Comparison of ENCODE assay signal across 13 cellular contexts in the genomic region with DNA sequence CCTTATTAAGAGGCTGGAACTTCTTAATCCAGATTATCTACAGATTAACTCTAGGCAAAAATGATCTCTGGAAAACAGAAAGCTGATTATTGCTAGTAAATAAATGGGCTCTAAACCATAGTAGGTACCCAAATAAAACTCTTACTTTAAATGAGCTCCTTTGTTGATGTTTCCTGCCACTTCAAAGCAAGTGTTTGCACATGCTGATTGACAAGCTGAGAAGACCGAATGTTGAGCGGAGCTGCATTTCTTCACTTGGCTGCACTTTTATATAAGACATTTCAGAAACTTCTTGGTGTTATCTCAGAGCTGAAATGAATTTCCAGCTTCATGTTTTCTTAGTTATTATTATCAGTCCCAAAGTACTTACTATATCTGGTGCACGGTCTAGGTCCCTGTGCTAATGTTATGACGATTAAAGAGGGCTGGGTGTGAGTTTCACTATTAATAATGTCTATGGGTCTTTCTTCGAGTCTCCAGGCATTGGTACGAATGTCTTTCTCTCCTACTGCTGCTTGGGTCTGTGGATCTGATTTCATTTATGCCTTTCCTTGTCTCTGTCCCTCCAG. TPM values are rescaled to one million over a fixed set of nuclear protein-coding genes. Genes with fewer than 3 reads are reported as not detected.
DNase-seq lines count a peak whose midpoint lies in the region; ATAC-seq, FAIRE-seq and TF ChIP-seq lines count a peak whose summit lies in the region.
"Had no signal": no experiment of that assay in that cellular context is flagged by ENCODE, and none has a peak within 500 bp of the region (broad histone marks: within the 10 kb centered on the region; RNA-seq: fewer than 3 reads in every experiment).

No MANE protein-coding gene starts in this region.

- H3K9ac ChIP-seq in PC-3 (ENCODE audit: low read length), result no peak overlapping the region

- H3K4me1 Mint-ChIP-seq in natural killer cell, result peaks cover 0 to 13% of the 10 kb centered on the region in 2 donors

- H3K27me3 Mint-ChIP-seq in natural killer cell (ENCODE audit: low read depth in 2 of 2), result no peaks in the 10 kb centered on the region

- no peaks in the 10 kb centered on the region for H3F3A ChIP-seq in PC-3 (ENCODE audit: low read length, unreplicated experiment)

- intact Hi-C loops in natural killer cell (cut with micrococcal nuclease), result no loop called here
- intact Hi-C loops in PC-3 (cut with micrococcal nuclease), result no loop called here

- DNase-seq in natural killer cell (no peak), PC-3 (no peak), NCI-H1930 (lab: John Stamatoyannopoulos, UW) (no peak), HTR-8/SVneo (ENCODE audit: insufficient read length, low spot score) (no peak)
- DNase-seq: midbrain, sigmoid colon, WERI-Rb-1 had no signal

- H3K27me3 ChIP-seq in PC-3 (ENCODE audit: low read length), result peaks cover 5% of the 10 kb centered on the region
- H3K27me3 ChIP-seq: sigmoid colon had no signal

- no peaks in the 10 kb centered on the region for H3K4me1 ChIP-seq in PC-3 (ENCODE audit: insufficient read depth, low read length)
- H3K4me1 ChIP-seq: sigmoid colon had no signal

- H3K4me3 ChIP-seq in PC-3 (ENCODE audit: low read length), result no peak overlapping the region
- H3K4me3 ChIP-seq: sigmoid colon had no signal

- H4K20me1 ChIP-seq in PC-3 (ENCODE audit: low read length), result no peaks in the 10 kb centered on the region

- no peaks in the 10 kb centered on the region for H3K36me3 ChIP-seq in PC-3 (ENCODE audit: low read depth, low read length)
- H3K36me3 ChIP-seq: sigmoid colon, WERI-Rb-1 had no signal

- no peaks in the 10 kb centered on the region for H3K9me2 ChIP-seq in PC-3 (replicated peaks; ENCODE audit: low read length)

- no peak overlapping the region for H3K4me3 Mint-ChIP-seq in natural killer cell

- no peaks in the 10 kb centered on the region for H3K79me2 ChIP-seq in PC-3 (ENCODE audit: low read length)

- TF ChIP-seq CTCF in natural killer cell (IDR thresholded peaks at IDR 0.05), result no peak
- TF ChIP-seq CTCF in PC-3 (conservative IDR thresholded peaks at IDR 0.05; ENCODE audit: low read depth, low read length), result no peak

- no peak overlapping the region for H3K27ac Mint-ChIP-seq in natural killer cell
- H3K27ac Mint-ChIP-seq: activated T-helper 2 cell treated with anti-CD3 and anti-CD28 coated beads, Interferon-gamma antibody, Interleukin-2, Interleukin-4, amounts not matched to agents 10 μg/mL and 5 μg/mL and 100 μg/mL, durations not matched to agents 14 hours and 24 hours and 36 hours had no signal

- no peaks in the 10 kb centered on the region for H3K9me3 Mint-ChIP-seq in natural killer cell
- H3K9me3 Mint-ChIP-seq: activated T-helper 2 cell treated with anti-CD3 and anti-CD28 coated beads, Interferon-gamma antibody, Interleukin-2, Interleukin-4, amounts not matched to agents 10 μg/mL and 5 μg/mL and 100 μg/mL, durations not matched to agents 14 hours and 24 hours and 36 hours had no signal

- no TSS peak for BruUV-seq in PC-3 (replicated peaks; lab: Mats Ljungman, UMichigan)

- CTCF ChIA-PET in PC-3 (lab: Charles Lee), result no interaction called here

- H3K9me3 ChIP-seq in PC-3 (ENCODE audit: low read length), result no peaks in the 10 kb centered on the region
- H3K9me3 ChIP-seq: sigmoid colon had no signal

- H3K27ac ChIP-seq in PC-3 (ENCODE audit: low read length), result no peak overlapping the region
- H3K27ac ChIP-seq: sigmoid colon, WERI-Rb-1 had no signal

- no peak overlapping the region for H3K4me2 ChIP-seq in PC-3 (ENCODE audit: low read length)

- H3K36me3 Mint-ChIP-seq in natural killer cell, result no peaks in the 10 kb centered on the region

- no peak for FAIRE-seq in HTR-8/SVneo (lab: Jason Lieb, UNC)

- ATAC-seq in GM18861 (IDR thresholded peaks at IDR 0.05; ENCODE audit: unreplicated experiment) (peak; percentile 27), GM21447 (IDR thresholded peaks at IDR 0.05; ENCODE audit: unreplicated experiment) (peak; percentile 30), HG03103 (IDR thresholded peaks at IDR 0.05; ENCODE audit: low read depth, unreplicated experiment) (peak; percentile 42), natural killer cell (peak in 2 of 3 donors; percentile 42 to 51), PC-3 (no peak)

- POLR2A ChIA-PET in PC-3 (lab: Charles Lee; ENCODE audit: unreplicated experiment), result no interaction called here

- no peak overlapping the region for H2AFZ ChIP-seq in PC-3 (ENCODE audit: low read length)

RNA-seq across cellular contexts. Expression of a gene that starts 58.6 kb away (rescaled TPM):
- total RNA-seq in natural killer cell (not detected), PC-3 (2014; rRNA removed) (not detected in 2 replicates)
- total RNA-seq: activated T-helper 2 cell treated with anti-CD3 and anti-CD28 coated beads, Interferon-gamma antibody, Interleukin-2, Interleukin-4, amounts not matched to agents 10 μg/mL and 5 μg/mL and 100 μg/mL, durations not matched to agents 14 hours and 24 hours and 36 hours; chondrocyte; Daoy; sigmoid colon had no signal
